Comparison of ENCODE assay signal across 26 cellular contexts in genomic region chr7:115005241-115005640, GRCh38.
DNase-seq lines count a peak whose midpoint lies in the region; ATAC-seq and TF ChIP-seq lines count a peak whose summit lies in the region.
"Had no signal": no experiment of that assay in that cellular context is flagged by ENCODE, and none has a peak within 500 bp of the region (broad histone marks: within the 10 kb centered on the region; RNA-seq: fewer than 3 reads in every experiment).

No MANE protein-coding gene starts in this region.

- no peaks in the 10 kb centered on the region for H3K27me3 ChIP-seq in body of pancreas
- H3K27me3 ChIP-seq: adrenal gland, BE2C, foreskin keratinocyte, left lung, ovary, right atrium auricular region had no signal

- H3K9me3 ChIP-seq in T-helper 17 cell (ENCODE audit: control insufficient read depth, low read length, poor library complexity, severe bottlenecking) (no peaks in the 10 kb centered on the region), body of pancreas (no peaks in the 10 kb centered on the region)
- H3K9me3 ChIP-seq: adrenal gland, BE2C, left lung, ovary, right atrium auricular region, SK-N-SH, thoracic aorta had no signal

- ATAC-seq in T-helper 17 cell = no peak
- no peak for ATAC-seq in GM21529 (IDR thresholded peaks at IDR 0.05; ENCODE audit: unreplicated experiment)
- no peak for ATAC-seq in body of pancreas
- ATAC-seq: foreskin keratinocyte, left lung had no signal

- 84 to 98% methylated on average over 2 of the region's 2 CpGs for WGBS in body of pancreas, 2 donors

- no peaks in the 10 kb centered on the region for H3K27me3 Mint-ChIP-seq in activated CD4-positive, alpha-beta memory T cell treated with anti-CD3 and anti-CD28 coated beads for 36 hours
- no peaks in the 10 kb centered on the region for H3K27me3 Mint-ChIP-seq in activated CD4-positive, alpha-beta memory T cell treated with anti-CD3 and anti-CD28 coated beads, Interleukin-2, amount 10 ng/mL, durations not matched to agents 7 days and 5 days
- H3K27me3 Mint-ChIP-seq in T-helper 17 cell = no peaks in the 10 kb centered on the region
- H3K27me3 Mint-ChIP-seq: activated CD4-positive, alpha-beta T cell treated with anti-CD3 and anti-CD28 coated beads, Interleukin-2, amount 10 ng/mL, durations not matched to agents 7 days and 5 days had no signal

- TF ChIP-seq CTCF in body of pancreas (IDR thresholded peaks at IDR 0.05) = no peak

- DNase-seq in activated CD4-positive, alpha-beta memory T cell treated with anti-CD3 and anti-CD28 coated beads for 36 hours = no peak
- DNase-seq in activated CD4-positive, alpha-beta memory T cell treated with anti-CD3 and anti-CD28 coated beads, Interleukin-2, amount 10 ng/mL, durations not matched to agents 7 days and 5 days = no peak
- DNase-seq in NCI-H1105 (lab: John Stamatoyannopoulos, UW) (peak; percentile 75), T-helper 17 cell (no peak), retina (peak; percentile 19), GM19240 (ENCODE audit: insufficient read length, low spot score) (no peak), body of pancreas (no peak)
- DNase-seq: activated CD4-positive, alpha-beta T cell treated with anti-CD3 and anti-CD28 coated beads, Interleukin-2, amount 10 ng/mL, durations not matched to agents 7 days and 5 days; activated CD8-positive, alpha-beta memory T cell treated with anti-CD3 and anti-CD28 coated beads, Interleukin-2, amount 50 U/mL, for 48 hours; adrenal gland; BE2C; effector CD8-positive, alpha-beta T cell; foreskin keratinocyte; left lung; NCI-H1048; NCI-H2029; NCI-H524; ovary; SK-N-SH; stimulated activated CD4-positive, alpha-beta T cell treated with anti-CD3 and anti-CD28 coated beads, Interleukin-4, amount 100 ng/mL, for 1 hour; stimulated activated naive CD4-positive, alpha-beta T cell treated with Interleukin-2 at 50 U/mL for 16 hours had no signal

- H3K27ac ChIP-seq in body of pancreas = no peak overlapping the region
- H3K27ac ChIP-seq: adrenal gland, foreskin keratinocyte, left lung, ovary, right atrium auricular region, thoracic aorta, VCaP had no signal

- peaks cover 18% of the 10 kb centered on the region for H3K36me3 Mint-ChIP-seq in activated CD4-positive, alpha-beta memory T cell treated with anti-CD3 and anti-CD28 coated beads for 36 hours
- H3K36me3 Mint-ChIP-seq in activated CD4-positive, alpha-beta memory T cell treated with anti-CD3 and anti-CD28 coated beads, Interleukin-2, amount 10 ng/mL, durations not matched to agents 7 days and 5 days (ENCODE audit: low read depth) = peaks cover 69% of the 10 kb centered on the region
- H3K36me3 Mint-ChIP-seq in T-helper 17 cell (ENCODE audit: low read depth) = peaks cover 13% of the 10 kb centered on the region

- CTCF ChIA-PET in activated CD4-positive, alpha-beta memory T cell treated with anti-CD3 and anti-CD28 coated beads for 36 hours (lab: Charles Lee) = no interaction called here
- CTCF ChIA-PET in activated CD4-positive, alpha-beta memory T cell treated with anti-CD3 and anti-CD28 coated beads, Interleukin-2, amount 10 ng/mL, durations not matched to agents 7 days and 5 days (lab: Charles Lee) = interaction anchor here (6.1 kb wide), 1 partner anchor 81 kb away, joined by 39 read pairs; no protein-coding TSS in a partner anchor

- H3K9me3 Mint-ChIP-seq in activated CD4-positive, alpha-beta memory T cell treated with anti-CD3 and anti-CD28 coated beads for 36 hours = no peaks in the 10 kb centered on the region
- H3K9me3 Mint-ChIP-seq in activated CD4-positive, alpha-beta memory T cell treated with anti-CD3 and anti-CD28 coated beads, Interleukin-2, amount 10 ng/mL, durations not matched to agents 7 days and 5 days = no peaks in the 10 kb centered on the region
- H3K9me3 Mint-ChIP-seq: nephron had no signal

- POLR2A ChIA-PET in activated CD4-positive, alpha-beta memory T cell treated with anti-CD3 and anti-CD28 coated beads for 36 hours (lab: Charles Lee) = no interaction called here
- POLR2A ChIA-PET in activated CD4-positive, alpha-beta memory T cell treated with anti-CD3 and anti-CD28 coated beads, Interleukin-2, amount 10 ng/mL, durations not matched to agents 7 days and 5 days (lab: Charles Lee) = interaction anchor here (1.3 to 1.9 kb wide), 2 partner anchors 78 to 82 kb away, joined by 3 to 9 read pairs; no protein-coding TSS in a partner anchor

- intact Hi-C loops in activated CD4-positive, alpha-beta memory T cell treated with anti-CD3 and anti-CD28 coated beads for 36 hours (cut with micrococcal nuclease) = loop anchor here (5.0 kb wide), 1 partner anchor 118 kb away; no protein-coding TSS in a partner anchor
- intact Hi-C loops in body of pancreas (cut with DNase I) = no loop called here

- H3K4me1 Mint-ChIP-seq in activated CD4-positive, alpha-beta memory T cell treated with anti-CD3 and anti-CD28 coated beads for 36 hours (ENCODE audit: low read depth) = peaks cover 83% of the 10 kb centered on the region
- H3K4me1 Mint-ChIP-seq in activated CD4-positive, alpha-beta memory T cell treated with anti-CD3 and anti-CD28 coated beads, Interleukin-2, amount 10 ng/mL, durations not matched to agents 7 days and 5 days = peaks cover 75% of the 10 kb centered on the region
- H3K4me1 Mint-ChIP-seq in T-helper 17 cell = peaks cover 71% of the 10 kb centered on the region

- H3K4me3 ChIP-seq in body of pancreas = no peak overlapping the region
- H3K4me3 ChIP-seq: adrenal gland, left lung, ovary, right atrium auricular region, thoracic aorta had no signal

- no peak for TF ChIP-seq POLR2A in body of pancreas (IDR thresholded peaks at IDR 0.05)

- peak overlapping the region; percentile 13 for H3K27ac Mint-ChIP-seq in activated CD4-positive, alpha-beta memory T cell treated with anti-CD3 and anti-CD28 coated beads for 36 hours
- no peak overlapping the region for H3K27ac Mint-ChIP-seq in activated CD4-positive, alpha-beta memory T cell treated with anti-CD3 and anti-CD28 coated beads, Interleukin-2, amount 10 ng/mL, durations not matched to agents 7 days and 5 days
- peak overlapping the region; percentile 96 for H3K27ac Mint-ChIP-seq in T-helper 17 cell
- H3K27ac Mint-ChIP-seq: nephron had no signal

- no peak overlapping the region for H3K4me3 Mint-ChIP-seq in activated CD4-positive, alpha-beta memory T cell treated with anti-CD3 and anti-CD28 coated beads for 36 hours
- no peak overlapping the region for H3K4me3 Mint-ChIP-seq in activated CD4-positive, alpha-beta memory T cell treated with anti-CD3 and anti-CD28 coated beads, Interleukin-2, amount 10 ng/mL, durations not matched to agents 7 days and 5 days
- H3K4me3 Mint-ChIP-seq in T-helper 17 cell = peak overlapping the region; percentile 47
- H3K4me3 Mint-ChIP-seq: activated CD4-positive, alpha-beta T cell treated with anti-CD3 and anti-CD28 coated beads, Interleukin-2, amount 10 ng/mL, durations not matched to agents 7 days and 5 days; nephron had no signal

- no peaks in the 10 kb centered on the region for H3K36me3 ChIP-seq in body of pancreas (replicated peaks in 1 of 2; ENCODE audit: insufficient read depth in 1 of 2, low read depth in 2 of 2)
- H3K36me3 ChIP-seq: adrenal gland, BE2C, left lung, ovary, right atrium auricular region, thoracic aorta had no signal

- peaks cover 16% of the 10 kb centered on the region for H3K4me1 ChIP-seq in body of pancreas
- H3K4me1 ChIP-seq: BE2C had no signal

Comparison
In these comparisons a context has a peak if more than half of its experiments do, and no peak if none do; other contexts are left out.
1. DNase-seq: peak in NCI-H1105 (single experiment) and retina (single experiment); none in activated CD4-positive, alpha-beta memory T cell treated with anti-CD3 and anti-CD28 coated beads for 36 hours (single experiment), activated CD4-positive, alpha-beta memory T cell treated with anti-CD3 and anti-CD28 coated beads, Interleukin-2, amount 10 ng/mL, durations not matched to agents 7 days and 5 days (single experiment), T-helper 17 cell (0 of 3), GM19240 (single experiment) and body of pancreas (0 of 4).